In the genomic region with DNA sequence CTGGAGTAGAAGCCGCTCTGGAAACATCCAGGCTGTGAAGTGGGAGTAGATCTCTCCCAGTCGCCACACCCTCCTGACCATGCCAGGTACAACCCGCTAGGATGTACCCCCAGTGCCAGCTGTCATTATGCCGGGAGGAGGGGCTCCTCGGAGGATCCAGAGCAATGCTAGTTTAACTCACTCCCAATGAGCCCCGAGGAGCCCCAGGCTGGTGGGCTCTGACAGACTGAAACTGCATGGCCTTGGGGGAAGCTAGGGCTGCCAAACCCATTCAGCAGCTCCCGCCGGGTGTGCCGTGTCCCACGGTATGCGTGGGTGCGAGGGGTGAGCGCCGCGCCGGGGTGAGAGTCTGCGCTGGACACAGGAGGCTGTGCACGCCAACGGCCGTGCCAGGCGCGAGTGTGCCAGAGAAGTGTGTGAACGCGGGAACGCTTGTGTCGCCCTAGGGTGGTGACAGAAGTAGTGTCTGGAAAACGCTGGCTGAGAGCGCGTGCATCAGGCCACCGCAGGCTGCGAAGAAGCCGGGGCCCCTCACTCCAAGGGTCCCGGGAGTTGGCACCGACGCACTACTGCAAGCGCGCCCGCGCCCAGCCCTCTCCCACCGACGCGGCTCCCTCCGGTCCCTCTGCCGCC, we compare ENCODE assay signal across 1 cellular context.
TF ChIP-seq lines count a peak whose summit lies in the region.

No MANE protein-coding gene starts in this region.

TF ChIP-seq in A549, 52 proteins besides CTCF, POLR2A, EP300 and RAD21 (continued from another document):
- TF ChIP-seq, protein P1, sequence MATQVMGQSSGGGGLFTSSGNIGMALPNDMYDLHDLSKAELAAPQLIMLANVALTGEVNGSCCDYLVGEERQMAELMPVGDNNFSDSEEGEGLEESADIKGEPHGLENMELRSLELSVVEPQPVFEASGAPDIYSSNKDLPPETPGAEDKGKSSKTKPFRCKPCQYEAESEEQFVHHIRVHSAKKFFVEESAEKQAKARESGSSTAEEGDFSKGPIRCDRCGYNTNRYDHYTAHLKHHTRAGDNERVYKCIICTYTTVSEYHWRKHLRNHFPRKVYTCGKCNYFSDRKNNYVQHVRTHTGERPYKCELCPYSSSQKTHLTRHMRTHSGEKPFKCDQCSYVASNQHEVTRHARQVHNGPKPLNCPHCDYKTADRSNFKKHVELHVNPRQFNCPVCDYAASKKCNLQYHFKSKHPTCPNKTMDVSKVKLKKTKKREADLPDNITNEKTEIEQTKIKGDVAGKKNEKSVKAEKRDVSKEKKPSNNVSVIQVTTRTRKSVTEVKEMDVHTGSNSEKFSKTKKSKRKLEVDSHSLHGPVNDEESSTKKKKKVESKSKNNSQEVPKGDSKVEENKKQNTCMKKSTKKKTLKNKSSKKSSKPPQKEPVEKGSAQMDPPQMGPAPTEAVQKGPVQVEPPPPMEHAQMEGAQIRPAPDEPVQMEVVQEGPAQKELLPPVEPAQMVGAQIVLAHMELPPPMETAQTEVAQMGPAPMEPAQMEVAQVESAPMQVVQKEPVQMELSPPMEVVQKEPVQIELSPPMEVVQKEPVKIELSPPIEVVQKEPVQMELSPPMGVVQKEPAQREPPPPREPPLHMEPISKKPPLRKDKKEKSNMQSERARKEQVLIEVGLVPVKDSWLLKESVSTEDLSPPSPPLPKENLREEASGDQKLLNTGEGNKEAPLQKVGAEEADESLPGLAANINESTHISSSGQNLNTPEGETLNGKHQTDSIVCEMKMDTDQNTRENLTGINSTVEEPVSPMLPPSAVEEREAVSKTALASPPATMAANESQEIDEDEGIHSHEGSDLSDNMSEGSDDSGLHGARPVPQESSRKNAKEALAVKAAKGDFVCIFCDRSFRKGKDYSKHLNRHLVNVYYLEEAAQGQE (IDR thresholded peaks at IDR 0.05) = no peak
- TF ChIP-seq, protein P2, sequence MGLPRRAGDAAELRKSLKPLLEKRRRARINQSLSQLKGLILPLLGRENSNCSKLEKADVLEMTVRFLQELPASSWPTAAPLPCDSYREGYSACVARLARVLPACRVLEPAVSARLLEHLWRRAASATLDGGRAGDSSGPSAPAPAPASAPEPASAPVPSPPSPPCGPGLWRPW (IDR thresholded peaks at IDR 0.05) = no peak
- TF ChIP-seq EHMT2 (IDR thresholded peaks at IDR 0.05; ENCODE audit: low read depth) (no peak), ZFP36 (IDR thresholded peaks at IDR 0.05; ENCODE audit: borderline replicate concordance, partially characterized antibody) (no peak), ZNF302 (CRISPR knock-in tag; IDR thresholded peaks at IDR 0.05) (no peak)
